1 cellular context compared by ENCODE assay signal in genomic region chr10:7181416-7181815, GRCh38.
A peak's percentile ranks its signal among the peaks of the same experiment; 100 is the strongest.
TF ChIP-seq lines count a peak whose summit lies in the region.

No MANE protein-coding gene starts in this region.

TF ChIP-seq in IMR-90, 13 proteins besides CTCF, POLR2A, EP300 and RAD21:
- TF ChIP-seq RCOR1 (IDR thresholded peaks at IDR 0.05; ENCODE audit: insufficient replicate concordance, low read length) (no peak), CEBPB (IDR thresholded peaks at IDR 0.05; ENCODE audit: low read depth, low read length) (peak; percentile 36; the same call in 1 of the 2 replicates)
